ENCODE assay signal across 8 cellular contexts in the genomic region with DNA sequence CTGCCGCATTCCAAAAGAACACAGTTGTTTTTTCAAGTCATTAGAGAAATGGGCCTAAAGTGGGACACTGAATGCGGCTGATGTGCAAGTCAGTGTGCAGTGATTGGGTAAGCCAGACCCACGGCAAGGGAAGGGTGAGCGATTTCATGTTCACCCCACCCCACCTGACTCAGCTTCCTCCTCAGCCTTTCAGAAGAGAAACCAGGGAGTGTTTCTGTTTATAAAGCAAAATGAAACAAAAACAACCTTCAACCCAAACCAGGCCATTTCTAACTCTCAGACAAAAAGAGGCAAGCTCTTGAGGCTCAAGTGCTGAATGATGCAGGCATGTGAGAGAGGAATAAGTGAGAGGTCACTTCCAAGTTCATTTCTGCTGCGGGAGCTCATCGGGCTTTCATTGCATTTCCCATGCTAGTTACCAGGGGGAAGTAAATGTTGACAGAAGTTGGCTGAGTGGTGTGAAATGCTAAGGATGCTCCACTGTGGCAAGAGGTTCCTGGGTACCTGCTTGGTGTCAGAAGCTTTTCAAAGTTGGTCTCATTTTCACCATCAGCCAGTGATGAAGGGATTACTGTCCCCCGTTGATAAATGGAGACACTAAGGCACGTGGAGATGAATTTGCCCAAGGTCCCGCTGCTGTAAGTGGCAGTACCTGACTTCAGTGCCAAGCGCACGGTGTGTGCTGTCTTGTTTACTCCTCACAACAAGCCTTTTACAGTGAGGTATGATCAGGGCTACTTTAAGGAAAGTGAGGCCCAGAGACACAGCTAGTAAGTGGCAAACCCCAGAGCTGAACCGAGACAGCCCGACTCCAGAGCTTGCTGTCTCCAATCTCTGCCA. TPM values are rescaled to one million over a fixed set of nuclear protein-coding genes. Genes with fewer than 3 reads are reported as not detected.
DNase-seq lines count a peak whose midpoint lies in the region; ATAC-seq and TF ChIP-seq lines count a peak whose summit lies in the region.

No MANE protein-coding gene starts in this region.

- H3K36me3 ChIP-seq in ACC112 (ENCODE audit: insufficient read depth, low read length) (no peaks in the 10 kb centered on the region), esophagus muscularis mucosa (peaks cover 3 to 61% (median 7%) of the 10 kb centered on the region in 4 donors)

- H3K4me1 ChIP-seq in ACC112 (ENCODE audit: control insufficient read depth, insufficient read depth, low read length, unreplicated experiment) (peaks cover 31% of the 10 kb centered on the region), esophagus muscularis mucosa (peaks cover 0 to 4% (median 2%) of the 10 kb centered on the region in 4 donors)

- no peaks in the 10 kb centered on the region for H3K4me1 Mint-ChIP-seq in endothelial cell (ENCODE audit: unreplicated experiment)

- H2AFZ ChIP-seq in ACC112 (ENCODE audit: low read length, unreplicated experiment): peak overlapping the region; percentile 33

- H3K9me3 Mint-ChIP-seq in endothelial cell (ENCODE audit: unreplicated experiment): no peaks in the 10 kb centered on the region

- peaks cover 4% of the 10 kb centered on the region for H3K36me3 Mint-ChIP-seq in endothelial cell (ENCODE audit: low read depth, unreplicated experiment)

- peak; percentile 72 for DNase-seq in GM19240 (ENCODE audit: insufficient read length, low spot score)
- peak; percentile 28 for DNase-seq in RPMI7951 (ENCODE audit: low read depth)
- DNase-seq in esophagus muscularis mucosa (ENCODE audit: extremely low spot score): peak; percentile 86
- peak; percentile 40 for DNase-seq in stimulated activated CD4-positive, alpha-beta T cell treated with anti-CD3 and anti-CD28 coated beads, Interleukin-4, amount 100 ng/mL, for 1 hour
- DNase-seq in HuH-7.5 (ENCODE audit: low spot score): no peak
- no peak for DNase-seq in endothelial cell (ENCODE audit: low spot score)

- no peak overlapping the region for H3K4me3 Mint-ChIP-seq in endothelial cell (ENCODE audit: unreplicated experiment)

- H3K27ac ChIP-seq in ACC112 (ENCODE audit: low read depth, low read length): peak overlapping the region; percentile 73
- no peak overlapping the region for H3K27ac ChIP-seq in esophagus muscularis mucosa (replicated peaks in 1 of 4)

- no peaks in the 10 kb centered on the region for H3K79me2 ChIP-seq in ACC112 (ENCODE audit: control insufficient read depth, insufficient read depth, low read length, unreplicated experiment)

- TF ChIP-seq EP300 in esophagus muscularis mucosa (IDR thresholded peaks at IDR 0.05): no peak

- ATAC-seq in GM19455 (IDR thresholded peaks at IDR 0.05; ENCODE audit: unreplicated experiment): no peak

- H3K27me3 ChIP-seq in ACC112 (ENCODE audit: insufficient read depth, low read length): no peaks in the 10 kb centered on the region
- H3K27me3 ChIP-seq in esophagus muscularis mucosa: no peaks in the 10 kb centered on the region

- WGBS in esophagus muscularis mucosa: 83% methylated on average over 13 of the region's 13 CpGs

- H3K9me3 ChIP-seq in esophagus muscularis mucosa: no peaks in the 10 kb centered on the region

- no peak overlapping the region for H3K27ac Mint-ChIP-seq in endothelial cell (ENCODE audit: unreplicated experiment)

- intact Hi-C loops in esophagus muscularis mucosa (cut with DNase I): no loop called here

- no peak for TF ChIP-seq CTCF in esophagus muscularis mucosa (IDR thresholded peaks at IDR 0.05)
- TF ChIP-seq CTCF in endothelial cell (IDR thresholded peaks at IDR 0.05; ENCODE audit: unreplicated experiment): no peak

- H3K4me3 ChIP-seq in ACC112 (ENCODE audit: low read depth, low read length) (peak overlapping the region; percentile 20; the same call in 1 of the 2 replicates), esophagus muscularis mucosa (peak overlapping the region in 1 of 4 donors; percentile 2)

- no peak for TF ChIP-seq POLR2A in esophagus muscularis mucosa (IDR thresholded peaks at IDR 0.05; ENCODE audit: low read depth)

- H3K27me3 Mint-ChIP-seq in endothelial cell (ENCODE audit: unreplicated experiment): no peaks in the 10 kb centered on the region

RNA-seq across cellular contexts. Expression of gene STPG1, which starts 29.1 kb away (rescaled TPM):
- 8.6 and 11.8 TPM in 2 replicates for total RNA-seq in RPMI7951 (2014; rRNA removed; shearing (Covaris generic))
- total RNA-seq in esophagus muscularis mucosa: 1 to 10 TPM; 2.2 to 5.6 (median 4.1) TPM
- 10.0 TPM for total RNA-seq in endothelial cell (ENCODE audit: unreplicated experiment)

RNA-seq across cellular contexts. Expression of gene NIPAL3, which starts 31.1 kb away (rescaled TPM):
- total RNA-seq in RPMI7951 (2014; rRNA removed; shearing (Covaris generic)): 17.5 TPM in 2 replicates
- total RNA-seq in esophagus muscularis mucosa (10 to 100 TPM; 18.3 to 31.1 (median 26.6) TPM), endothelial cell (ENCODE audit: unreplicated experiment) (9.4 TPM)

Comparison
In these comparisons a context has a peak if more than half of its experiments do, and no peak if none do; other contexts are left out.
1. DNase-seq: peak in GM19240 (single experiment), RPMI7951 (single experiment), esophagus muscularis mucosa (single experiment) and stimulated activated CD4-positive, alpha-beta T cell treated with anti-CD3 and anti-CD28 coated beads, Interleukin-4, amount 100 ng/mL, for 1 hour (single experiment); none in HuH-7.5 (single experiment) and endothelial cell (single experiment).